ENCODE assay signal across 25 cellular contexts in genomic region chr22:17832665-17833064, GRCh38. TPM values are rescaled to one million over a fixed set of nuclear protein-coding genes. Genes with fewer than 3 reads are reported as not detected.
DNase-seq lines count a peak whose midpoint lies in the region; ATAC-seq and TF ChIP-seq lines count a peak whose summit lies in the region.
"Had no signal": no experiment of that assay in that cellular context is flagged by ENCODE, and none has a peak within 500 bp of the region (broad histone marks: within the 10 kb centered on the region; RNA-seq: fewer than 3 reads in every experiment).

No MANE protein-coding gene starts in this region.

- intact Hi-C loops in left colon (cut with DNase I, micrococcal nuclease) (loop anchor here in 1 of 2 donors (10.0 kb wide), 1 partner anchor 62 kb away; no protein-coding TSS in a partner anchor), spleen (cut with DNase I; ENCODE audit: low total_unique reads) (loop anchor here (5.0 kb wide), 1 partner anchor 195 kb away; no protein-coding TSS in a partner anchor)

- peak overlapping the region; percentile 74 for H3K4me2 ChIP-seq in BLaER1

- no peaks in the 10 kb centered on the region for H3K27me3 ChIP-seq in BLaER1
- H3K27me3 ChIP-seq in duodenal mucosa (ENCODE audit: control insufficient read depth in 1 of 2, insufficient read depth in 2 of 2, low read length in 2 of 2) = no peaks in the 10 kb centered on the region
- no peaks in the 10 kb centered on the region for H3K27me3 ChIP-seq in spleen (replicated peaks in 1 of 7)
- H3K27me3 ChIP-seq: dorsolateral prefrontal cortex, foreskin keratinocyte had no signal

- peak; percentile 79 to 82 for DNase-seq in left colon
- DNase-seq in spleen = no peak
- no peak for DNase-seq in T-helper 2 cell
- no peak for DNase-seq in NCI-H526 (lab: John Stamatoyannopoulos, UW)
- no peak for DNase-seq in stimulated activated naive CD4-positive, alpha-beta T cell treated with Interleukin-2 at 50 U/mL for 16 hours (lab: John Stamatoyannopoulos, UW)
- no peak for DNase-seq in T1000 (lab: John Stamatoyannopoulos, UW)
- DNase-seq: activated naive CD4-positive, alpha-beta T cell treated with Interleukin-2 at 50 U/mL for 16 hours; activated T-cell treated with anti-CD3 and anti-CD28 coated beads, Interleukin-2, amount 50 U/mL, for 4 hours; amygdala; Calu3; dorsolateral prefrontal cortex; foreskin keratinocyte; islet precursor cell; Kasumi-1; mammary epithelial cell; naive B cell; NCI-H1048; NCI-H2029 treated with DMSO at 0.1 percent for 48 hours; NCI-H345; NCI-H82; occipital lobe; OCI-M1; SHP77 treated with DMSO at 0.1 percent for 48 hours had no signal

- H3K9me3 ChIP-seq in BLaER1 = no peaks in the 10 kb centered on the region
- H3K9me3 ChIP-seq in duodenal mucosa (ENCODE audit: control insufficient read depth in 1 of 2, low read length in 2 of 2) = no peaks in the 10 kb centered on the region
- H3K9me3 ChIP-seq in spleen = no peaks in the 10 kb centered on the region

- H3K4me1 ChIP-seq in BLaER1 = peaks cover 82% of the 10 kb centered on the region
- H3K4me1 ChIP-seq in duodenal mucosa (ENCODE audit: control insufficient read depth in 1 of 2, insufficient read depth in 2 of 2, low read length in 2 of 2) = peaks cover 38 to 44% of the 10 kb centered on the region in 2 donors
- peaks cover 15 to 53% (median 37%) of the 10 kb centered on the region in 6 donors for H3K4me1 ChIP-seq in spleen
- H3K4me1 ChIP-seq: foreskin keratinocyte had no signal

- peaks cover 44% of the 10 kb centered on the region for H4K20me1 ChIP-seq in BLaER1

- H3K4me3 ChIP-seq in BLaER1 = 0 out of 2 replicates have a peak overlapping the region, but pooled peaks have one; percentile 8
- peak overlapping the region in 1 of 2 donors; percentile 37 for H3K4me3 ChIP-seq in duodenal mucosa (ENCODE audit: low read depth in 1 of 2, low read length in 2 of 2)
- H3K4me3 ChIP-seq in spleen = no peak overlapping the region
- H3K4me3 ChIP-seq: dorsolateral prefrontal cortex had no signal

- no peak for TF ChIP-seq CTCF in spleen (IDR thresholded peaks at IDR 0.05 in 8 of 11, conservative IDR thresholded peaks at IDR 0.05 in 3 of 11)

- ATAC-seq in left colon = peak; percentile 79
- ATAC-seq: activated T-cell treated with anti-CD3 and anti-CD28 coated beads, Interleukin-2, amount 50 U/mL, for 4 hours; foreskin keratinocyte had no signal

- WGBS in spleen, 5 donors = 67 to 82% (median 77%) methylated on average over 7 to 10 of the region's 10 CpGs

- H3K27ac ChIP-seq in BLaER1 (peak overlapping the region; percentile 71), duodenal mucosa (ENCODE audit: low read depth, low read length) (peak overlapping the region; percentile 46), spleen (peak overlapping the region; percentile 59 to 89 (median 80))
- H3K27ac ChIP-seq: foreskin keratinocyte had no signal

- H3K9ac ChIP-seq in BLaER1 (peak overlapping the region; percentile 21; the same call in 1 of the 2 replicates), duodenal mucosa (ENCODE audit: low read depth in 1 of 2, low read length in 2 of 2) (peak overlapping the region; percentile 30 to 58)

- H3K36me3 ChIP-seq in BLaER1 (peaks cover 39% of the 10 kb centered on the region), duodenal mucosa (ENCODE audit: control insufficient read depth in 1 of 2, insufficient read depth in 2 of 2, low read length in 2 of 2) (peaks cover 12 to 21% of the 10 kb centered on the region in 2 donors), spleen (peaks cover 0 to 99% (median 32%) of the 10 kb centered on the region in 6 donors)

- TF ChIP-seq POLR2A in spleen (IDR thresholded peaks at IDR 0.05) = no peak

RNA-seq across cellular contexts. Expression of gene BID, which starts 58.4 kb away (rescaled TPM):
- 10 to 100 TPM; 26.5 to 33.2 TPM for total RNA-seq in left colon
- total RNA-seq in spleen = 10 to 100 TPM; 45.4 to 73.4 (median 51.5) TPM
- polyA plus RNA-seq in spleen = 10 to 100 TPM; 37.7 to 49.2 (median 41.3) TPM

Comparison
In these comparisons a context has a peak if more than half of its experiments do, and no peak if none do; other contexts are left out.
1. DNase-seq: peak in left colon (2 of 2); none in spleen (single experiment), T-helper 2 cell (0 of 5), NCI-H526 (0 of 2), stimulated activated naive CD4-positive, alpha-beta T cell treated with Interleukin-2 at 50 U/mL for 16 hours (single experiment) and T1000 (single experiment).
2. Peak in every context shown above with its lines, with median percentiles within 50 percentile points of each other: H3K27ac ChIP-seq.